Comparison of ENCODE assay signal across 12 cellular contexts in the genomic region with DNA sequence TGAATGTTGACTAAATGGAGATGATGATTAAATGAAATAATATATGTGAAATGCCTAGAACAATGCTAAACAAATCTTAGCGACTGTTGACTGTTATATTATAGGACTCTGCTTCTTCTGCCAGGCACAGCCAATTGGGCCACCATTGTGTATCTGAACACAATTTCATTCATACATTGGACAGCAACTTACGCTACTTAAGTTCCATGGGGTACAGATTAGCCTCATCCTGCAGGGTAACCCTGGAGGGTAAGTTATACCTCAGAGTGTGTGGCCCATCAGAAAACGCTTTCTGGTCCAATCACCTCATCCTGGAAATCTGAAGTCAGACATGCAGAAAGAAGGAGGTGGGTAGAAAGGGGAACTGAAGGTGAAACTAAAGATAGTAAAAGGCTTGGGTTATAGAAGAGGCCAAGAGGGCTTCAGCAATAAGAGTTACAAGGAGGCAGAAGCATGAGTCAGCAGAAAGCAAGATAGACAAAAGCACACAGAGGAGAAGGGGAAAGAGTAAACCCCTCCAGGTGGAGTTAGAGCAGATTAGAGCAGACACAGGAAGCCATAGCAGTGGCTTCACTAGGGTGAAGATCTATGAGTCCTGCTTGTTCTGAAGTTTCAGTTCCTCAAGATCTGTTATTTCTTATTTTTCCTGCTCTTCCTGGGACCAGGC.
DNase-seq lines count a peak whose midpoint lies in the region; ATAC-seq, FAIRE-seq and TF ChIP-seq lines count a peak whose summit lies in the region.
"Had no signal": no experiment of that assay in that cellular context is flagged by ENCODE, and none has a peak within 500 bp of the region (broad histone marks: within the 10 kb centered on the region; RNA-seq: fewer than 3 reads in every experiment).

No MANE protein-coding gene starts in this region.

- in situ Hi-C loops in HepG2 (cut with HindIII; ENCODE audit: extremely low pct_ligation_motif_present, low pct_unique_long_range_greater_than_20kb), result no loop called here

- TF ChIP-seq RAD21 in HepG2 (CRISPR knock-in tag; IDR thresholded peaks at IDR 0.05), result no peak

- no peak overlapping the region for H2AFZ ChIP-seq in HepG2 (ENCODE audit: low read length)

- TF ChIP-seq EP300 in HepG2 (IDR thresholded peaks at IDR 0.05; ENCODE audit: low read depth in 2 of 2, low read length in 2 of 2) (no peak), HepG2 (CRISPR knock-in tag; IDR thresholded peaks at IDR 0.05; ENCODE audit: borderline replicate concordance) (no peak)

- H3K4me1 ChIP-seq in HepG2 (ENCODE audit: insufficient read depth, low read length), result no peaks in the 10 kb centered on the region
- H3K4me1 ChIP-seq in aorta (ENCODE audit: control insufficient read depth in 1 of 2, insufficient read depth in 2 of 2, low read length in 2 of 2), result no peaks in the 10 kb centered on the region

- H3K4me2 ChIP-seq in HepG2 (ENCODE audit: low read depth, low read length), result no peak overlapping the region

- POLR2A ChIA-PET in HepG2 (lab: Yijun Ruan, JAX), result no interaction called here
- POLR2A ChIA-PET in activated CD4-positive, alpha-beta memory T cell treated with anti-CD3 and anti-CD28 coated beads, Interleukin-2, amount 10 ng/mL, durations not matched to agents 7 days and 5 days (lab: Charles Lee), result no interaction called here

- H3K27ac ChIP-seq in HepG2 (ENCODE audit: extremely low read length, insufficient read depth, low read length), result no peak overlapping the region
- no peak overlapping the region for H3K27ac ChIP-seq in aorta (ENCODE audit: low read depth in 1 of 2, low read length in 2 of 2)

- peak; percentile 92 for ATAC-seq in GM18909 (IDR thresholded peaks at IDR 0.05; ENCODE audit: poor library complexity, unreplicated experiment)
- ATAC-seq in GM21825 (IDR thresholded peaks at IDR 0.05; ENCODE audit: unreplicated experiment), result peak; percentile 95
- peak; percentile 95 for ATAC-seq in HG03457 (IDR thresholded peaks at IDR 0.05; ENCODE audit: unreplicated experiment)
- no peak for ATAC-seq in HepG2
- no peak for ATAC-seq in aorta (ENCODE audit: low FRiP score)
- ATAC-seq: T-helper 17 cell had no signal

- TF ChIP-seq POLR2A in HepG2 (IDR thresholded peaks at IDR 0.05; ENCODE audit: insufficient read depth in 1 of 2, low read depth in 2 of 2, low read length in 2 of 2), result no peak

- DNase-seq in HepG2 (ENCODE audit: low spot score), result no peak
- no peak for DNase-seq in aorta
- DNase-seq in dedifferentiated amniotic fluid mesenchymal stem cell (ENCODE audit: extremely low spot score), result no peak
- no peak for DNase-seq in activated CD4-positive, alpha-beta memory T cell treated with anti-CD3 and anti-CD28 coated beads, Interleukin-2, amount 10 ng/mL, durations not matched to agents 7 days and 5 days
- no peak for DNase-seq in NCI-H2029 treated with DMSO at 0.1 percent for 48 hours (lab: John Stamatoyannopoulos, UW)
- DNase-seq: retina, T-helper 17 cell had no signal

- H3K36me3 ChIP-seq in HepG2 (replicated peaks in 1 of 2; ENCODE audit: control insufficient read depth in 1 of 2, insufficient read depth in 2 of 2, low read length in 2 of 2) (no peaks in the 10 kb centered on the region), aorta (ENCODE audit: control insufficient read depth in 1 of 2, insufficient read depth in 2 of 2, low read length in 1 of 2) (no peaks in the 10 kb centered on the region)

- H3K9me3 Mint-ChIP-seq in activated CD4-positive, alpha-beta memory T cell treated with anti-CD3 and anti-CD28 coated beads, Interleukin-2, amount 10 ng/mL, durations not matched to agents 7 days and 5 days, result no peaks in the 10 kb centered on the region
- H3K9me3 Mint-ChIP-seq: activated naive CD4-positive, alpha-beta T cell treated with anti-CD3 and anti-CD28 coated beads, Interleukin-2, amount 50 U/mL, for 24 hours had no signal

- no peak overlapping the region for H3K27ac Mint-ChIP-seq in activated CD4-positive, alpha-beta memory T cell treated with anti-CD3 and anti-CD28 coated beads, Interleukin-2, amount 10 ng/mL, durations not matched to agents 7 days and 5 days
- H3K27ac Mint-ChIP-seq: activated naive CD4-positive, alpha-beta T cell treated with anti-CD3 and anti-CD28 coated beads, Interleukin-2, amount 50 U/mL, for 24 hours; T-helper 17 cell had no signal

- H3K9ac ChIP-seq in HepG2 (ENCODE audit: insufficient read depth, low read depth, low read length), result no peak overlapping the region

- no TSS peak for BruUV-seq in HepG2 (replicated peaks; lab: Mats Ljungman, UMichigan)

- WGBS in HepG2 (ENCODE audit: low lambda C conversion rate), result 40% methylated on average over 3 of the region's 3 CpGs
- WGBS in aorta, 2 donors, result 95% methylated on average over 3 of the region's 3 CpGs

- no peak overlapping the region for H3K4me3 Mint-ChIP-seq in activated CD4-positive, alpha-beta memory T cell treated with anti-CD3 and anti-CD28 coated beads, Interleukin-2, amount 10 ng/mL, durations not matched to agents 7 days and 5 days
- H3K4me3 Mint-ChIP-seq: activated naive CD4-positive, alpha-beta T cell treated with anti-CD3 and anti-CD28 coated beads, Interleukin-2, amount 50 U/mL, for 24 hours; T-helper 17 cell had no signal

- no peak for TF ChIP-seq CTCF in HepG2 (CRISPR knock-in tag; IDR thresholded peaks at IDR 0.05)

- CTCF ChIA-PET in HepG2 (lab: Yijun Ruan, JAX; ENCODE audit: low intra/inter-chr PET ratio, low total read pairs), result no interaction called here
- CTCF ChIA-PET in activated CD4-positive, alpha-beta memory T cell treated with anti-CD3 and anti-CD28 coated beads, Interleukin-2, amount 10 ng/mL, durations not matched to agents 7 days and 5 days (lab: Charles Lee), result no interaction called here

- intact Hi-C loops in HepG2 (cut with micrococcal nuclease; ENCODE audit: unreplicated experiment) (no loop called here), aorta (cut with DNase I) (loop anchor here in 1 of 2 donors (5.0 kb wide), 1 partner anchor 276 kb away; no protein-coding TSS in a partner anchor)

- H3K27me3 ChIP-seq in HepG2 (ENCODE audit: control insufficient read depth in 1 of 2, insufficient read depth in 2 of 2, low read length in 2 of 2) (no peaks in the 10 kb centered on the region), aorta (ENCODE audit: control insufficient read depth in 1 of 2, insufficient read depth in 2 of 2, low read length in 1 of 2) (no peaks in the 10 kb centered on the region)

- no peaks in the 10 kb centered on the region for H3K4me1 Mint-ChIP-seq in activated CD4-positive, alpha-beta memory T cell treated with anti-CD3 and anti-CD28 coated beads, Interleukin-2, amount 10 ng/mL, durations not matched to agents 7 days and 5 days
- H3K4me1 Mint-ChIP-seq: activated naive CD4-positive, alpha-beta T cell treated with anti-CD3 and anti-CD28 coated beads, Interleukin-2, amount 50 U/mL, for 24 hours; T-helper 17 cell had no signal

- FAIRE-seq in HepG2 (lab: Jason Lieb, UNC), result no peak
- FAIRE-seq: keratinocyte had no signal

- H3K27me3 Mint-ChIP-seq in activated CD4-positive, alpha-beta memory T cell treated with anti-CD3 and anti-CD28 coated beads, Interleukin-2, amount 10 ng/mL, durations not matched to agents 7 days and 5 days, result peaks cover 2% of the 10 kb centered on the region

- H3K79me2 ChIP-seq in HepG2 (ENCODE audit: insufficient read depth, low read length), result no peaks in the 10 kb centered on the region

- H3K9me3 ChIP-seq in HepG2 (ENCODE audit: low read length), result peaks cover 9% of the 10 kb centered on the region
- no peaks in the 10 kb centered on the region for H3K9me3 ChIP-seq in aorta (ENCODE audit: control insufficient read depth, low read length)

- no peaks in the 10 kb centered on the region for H4K20me1 ChIP-seq in HepG2 (ENCODE audit: insufficient read depth, low read length)

- H3K36me3 Mint-ChIP-seq in activated CD4-positive, alpha-beta memory T cell treated with anti-CD3 and anti-CD28 coated beads, Interleukin-2, amount 10 ng/mL, durations not matched to agents 7 days and 5 days (ENCODE audit: low read depth), result no peaks in the 10 kb centered on the region
- H3K36me3 Mint-ChIP-seq: activated naive CD4-positive, alpha-beta T cell treated with anti-CD3 and anti-CD28 coated beads, Interleukin-2, amount 50 U/mL, for 24 hours had no signal

- H3K4me3 ChIP-seq in HepG2 (replicated peaks in 1 of 3; ENCODE audit: insufficient read depth in 1 of 3, low read depth in 2 of 3, low read length in 3 of 3) (no peak overlapping the region), aorta (ENCODE audit: low read length in 2 of 2) (no peak overlapping the region)

TF ChIP-seq in HepG2, 621 proteins besides CTCF, POLR2A, EP300 and RAD21:
- TF ChIP-seq NFE2L2 (IDR thresholded peaks at IDR 0.05; ENCODE audit: low read length) (peak; percentile 44; the same call in 1 of the 2 replicates), ZNF558 (CRISPR knock-in tag; IDR thresholded peaks at IDR 0.05; ENCODE audit: borderline replicate concordance) (no peak), MAFF (IDR thresholded peaks at IDR 0.05; ENCODE audit: low read depth, low read length) (peak; percentile 73), MAFK (conservative IDR thresholded peaks at IDR 0.05 in 1 of 2, IDR thresholded peaks at IDR 0.05 in 1 of 2; ENCODE audit: low read length in 2 of 2) (peak; percentile 42 to 80; a peak in 2 of 4 replicates)
TF ChIP-seq in HepG2: peak in this region for 3.

Comparison
In these comparisons a context has a peak if more than half of its experiments do, and no peak if none do; other contexts are left out.
1. ATAC-seq: peak in GM18909 (single experiment), GM21825 (single experiment) and HG03457 (single experiment); none in HepG2 (single experiment) and aorta (single experiment).